ENCODE assay signal across 8 cellular contexts in genomic region chr13:31797154-31797775, GRCh38. TPM values are rescaled to one million over a fixed set of nuclear protein-coding genes. Genes with fewer than 3 reads are reported as not detected.
DNase-seq lines count a peak whose midpoint lies in the region; ATAC-seq, FAIRE-seq and TF ChIP-seq lines count a peak whose summit lies in the region.

No MANE protein-coding gene starts in this region.

- H3K27me3 ChIP-seq in heart right ventricle, result no peaks in the 10 kb centered on the region
- H3K27me3 ChIP-seq in uterus, result no peaks in the 10 kb centered on the region

- FAIRE-seq in GM19239 (lab: Jason Lieb, UNC), result no peak

- ATAC-seq in heart right ventricle (peak in 2 of 8 donors; percentile 35 to 39), Right ventricle myocardium superior (ENCODE audit: poor library complexity) (no peak)
- ATAC-seq in activated T-cell treated with anti-CD3 and anti-CD28 coated beads, Interleukin-2, amount 50 U/mL, for 72 hours (replicated peaks in 1 of 2), result no peak

- intact Hi-C loops in heart right ventricle (cut with DNase I), result loop anchor here in 5 of 10 donors (5.0 to 10.0 kb wide), 3 partner anchors 360 to 365 kb away; no protein-coding TSS in a partner anchor
- intact Hi-C loops in Right ventricle myocardium superior (cut with DNase I), result no loop called here
- intact Hi-C loops in uterus (cut with DNase I; ENCODE audit: low total_unique reads), result no loop called here

- CTCF ChIA-PET in activated naive CD4-positive, alpha-beta T cell treated with anti-CD3 and anti-CD28 coated beads, Interleukin-2, amount 10 ng/mL, durations not matched to agents 7 days and 5 days (lab: Charles Lee), result no interaction called here

- H3K27ac ChIP-seq in heart right ventricle, result no peak overlapping the region
- H3K27ac ChIP-seq in uterus, result no peak overlapping the region

- no peaks in the 10 kb centered on the region for H3K27me3 Mint-ChIP-seq in activated T-cell treated with anti-CD3 and anti-CD28 coated beads, Interleukin-2, amount 50 U/mL, for 72 hours (ENCODE audit: low read depth)
- H3K27me3 Mint-ChIP-seq in activated naive CD4-positive, alpha-beta T cell treated with anti-CD3 and anti-CD28 coated beads, Interleukin-2, amount 10 ng/mL, durations not matched to agents 7 days and 5 days, result no peaks in the 10 kb centered on the region

- 39 to 44% methylated on average over 7 of the region's 7 CpGs for WGBS in heart right ventricle, 2 donors

- no peak overlapping the region for H3K27ac Mint-ChIP-seq in activated T-cell treated with anti-CD3 and anti-CD28 coated beads, Interleukin-2, amount 50 U/mL, for 72 hours
- no peak overlapping the region for H3K27ac Mint-ChIP-seq in activated naive CD4-positive, alpha-beta T cell treated with anti-CD3 and anti-CD28 coated beads, Interleukin-2, amount 10 ng/mL, durations not matched to agents 7 days and 5 days

- peak in 7 of 9 donors; percentile 17 to 59 (median 49) for TF ChIP-seq CTCF in heart right ventricle (IDR thresholded peaks at IDR 0.05)
- peak; percentile 29 to 57 (median 44) for TF ChIP-seq CTCF in uterus (IDR thresholded peaks at IDR 0.05)

- no peaks in the 10 kb centered on the region for H3K36me3 Mint-ChIP-seq in activated T-cell treated with anti-CD3 and anti-CD28 coated beads, Interleukin-2, amount 50 U/mL, for 72 hours (ENCODE audit: insufficient read depth in 2 of 2)
- H3K36me3 Mint-ChIP-seq in activated naive CD4-positive, alpha-beta T cell treated with anti-CD3 and anti-CD28 coated beads, Interleukin-2, amount 10 ng/mL, durations not matched to agents 7 days and 5 days, result no peaks in the 10 kb centered on the region

- no peak overlapping the region for H3K4me3 ChIP-seq in heart right ventricle
- H3K4me3 ChIP-seq in uterus, result no peak overlapping the region

- H3K9me3 Mint-ChIP-seq in activated T-cell treated with anti-CD3 and anti-CD28 coated beads, Interleukin-2, amount 50 U/mL, for 72 hours, result peaks cover 0 to 2% of the 10 kb centered on the region in 2 donors
- H3K9me3 Mint-ChIP-seq in activated naive CD4-positive, alpha-beta T cell treated with anti-CD3 and anti-CD28 coated beads, Interleukin-2, amount 10 ng/mL, durations not matched to agents 7 days and 5 days, result no peaks in the 10 kb centered on the region

- H3K9me3 ChIP-seq in heart right ventricle (no peaks in the 10 kb centered on the region), uterus (no peaks in the 10 kb centered on the region)

- H3K4me1 ChIP-seq in heart right ventricle (peaks cover 0 to 8% (median 0%) of the 10 kb centered on the region in 9 donors), uterus (no peaks in the 10 kb centered on the region)

- no peak for DNase-seq in heart right ventricle
- DNase-seq in Right ventricle myocardium superior, result no peak
- peak; percentile 59 for DNase-seq in SW480 (ENCODE audit: low spot score)
- DNase-seq in iPS-NIHi11 (ENCODE audit: low spot score), result peak; percentile 55
- DNase-seq in uterus, result no peak
- DNase-seq in activated T-cell treated with anti-CD3 and anti-CD28 coated beads, Interleukin-2, amount 50 U/mL, for 72 hours, result no peak
- no peak for DNase-seq in GM19239 (ENCODE audit: insufficient read length, low spot score)
- DNase-seq in activated naive CD4-positive, alpha-beta T cell treated with anti-CD3 and anti-CD28 coated beads, Interleukin-2, amount 10 ng/mL, durations not matched to agents 7 days and 5 days, result no peak

- H3K4me3 Mint-ChIP-seq in activated T-cell treated with anti-CD3 and anti-CD28 coated beads, Interleukin-2, amount 50 U/mL, for 72 hours, result no peak overlapping the region
- no peak overlapping the region for H3K4me3 Mint-ChIP-seq in activated naive CD4-positive, alpha-beta T cell treated with anti-CD3 and anti-CD28 coated beads, Interleukin-2, amount 10 ng/mL, durations not matched to agents 7 days and 5 days

- H3K4me1 Mint-ChIP-seq in activated T-cell treated with anti-CD3 and anti-CD28 coated beads, Interleukin-2, amount 50 U/mL, for 72 hours (ENCODE audit: low read depth), result no peaks in the 10 kb centered on the region
- H3K4me1 Mint-ChIP-seq in activated naive CD4-positive, alpha-beta T cell treated with anti-CD3 and anti-CD28 coated beads, Interleukin-2, amount 10 ng/mL, durations not matched to agents 7 days and 5 days, result peaks cover 5% of the 10 kb centered on the region

- TF ChIP-seq POLR2A in uterus (IDR thresholded peaks at IDR 0.05), result no peak

- H3K36me3 ChIP-seq in heart right ventricle, result no peaks in the 10 kb centered on the region
- no peaks in the 10 kb centered on the region for H3K36me3 ChIP-seq in uterus

RNA-seq across cellular contexts. Expression of gene RXFP2, which starts 57.9 kb away (rescaled TPM):
- total RNA-seq in heart right ventricle (not detected), Right ventricle myocardium superior (not detected), uterus (1 to 10 TPM in 2 of 4 donors, under 1 TPM in 2; 0.26 to 8.2 (median 2.4) TPM)
- under 1 TPM in 1 of 2 donors, not detected in 1; 0.01 TPM for polyA plus RNA-seq in heart right ventricle
- total RNA-seq in activated T-cell treated with anti-CD3 and anti-CD28 coated beads, Interleukin-2, amount 50 U/mL, for 72 hours, result not detected

Comparison
In these comparisons a context has a peak if more than half of its experiments do, and no peak if none do; other contexts are left out.
1. DNase-seq: peak in SW480 (single experiment) and iPS-NIHi11 (single experiment); none in heart right ventricle (0 of 2), Right ventricle myocardium superior (single experiment), uterus (0 of 2), activated T-cell treated with anti-CD3 and anti-CD28 coated beads, Interleukin-2, amount 50 U/mL, for 72 hours (0 of 2), GM19239 (single experiment) and activated naive CD4-positive, alpha-beta T cell treated with anti-CD3 and anti-CD28 coated beads, Interleukin-2, amount 10 ng/mL, durations not matched to agents 7 days and 5 days (single experiment).